ENCODE assay signal across 9 cellular contexts in genomic region chr3:14358426-14359211, GRCh38. TPM values are rescaled to one million over a fixed set of nuclear protein-coding genes. Genes with fewer than 3 reads are reported as not detected.
DNase-seq lines count a peak whose midpoint lies in the region; ATAC-seq and TF ChIP-seq lines count a peak whose summit lies in the region.
"Had no signal": no experiment of that assay in that cellular context is flagged by ENCODE, and none has a peak within 500 bp of the region (broad histone marks: within the 10 kb centered on the region; RNA-seq: fewer than 3 reads in every experiment).

No MANE protein-coding gene starts in this region.

- ATAC-seq in HG03280 (IDR thresholded peaks at IDR 0.05; ENCODE audit: unreplicated experiment) = no peak
- ATAC-seq: activated CD8-positive, alpha-beta memory T cell treated with anti-CD3 and anti-CD28 coated beads, Interleukin-2, amount 10 ng/mL, durations not matched to agents 7 days and 5 days had no signal

- no peak overlapping the region for H3K27ac Mint-ChIP-seq in activated naive CD4-positive, alpha-beta T cell treated with anti-CD3 and anti-CD28 coated beads for 36 hours
- H3K27ac Mint-ChIP-seq: activated CD8-positive, alpha-beta memory T cell treated with anti-CD3 and anti-CD28 coated beads, Interleukin-2, amount 10 ng/mL, durations not matched to agents 7 days and 5 days had no signal

- no peak for TF ChIP-seq POLR2A in testis (IDR thresholded peaks at IDR 0.05)

- CTCF ChIA-PET in activated naive CD4-positive, alpha-beta T cell treated with anti-CD3 and anti-CD28 coated beads for 36 hours (lab: Charles Lee) = interaction anchor here (0.6 kb wide), 1 partner anchor 110 kb away, joined by 3 read pairs; no protein-coding TSS in a partner anchor

- peak overlapping the region; percentile 65 for H3K27ac ChIP-seq in hepatocyte
- no peak overlapping the region for H3K27ac ChIP-seq in testis

- no peaks in the 10 kb centered on the region for H4K20me1 ChIP-seq in hepatocyte (ENCODE audit: insufficient read depth, poor library complexity, severe bottlenecking)

- H3K9me2 ChIP-seq in hepatocyte (replicated peaks; ENCODE audit: insufficient read depth) = no peaks in the 10 kb centered on the region

- TF ChIP-seq CTCF in astrocyte of the spinal cord (IDR thresholded peaks at IDR 0.05; ENCODE audit: low read depth, low read length) = no peak
- no peak for TF ChIP-seq CTCF in hepatocyte (IDR thresholded peaks at IDR 0.05; ENCODE audit: poor library complexity)
- TF ChIP-seq CTCF in testis (IDR thresholded peaks at IDR 0.05) = no peak

- H3K36me3 ChIP-seq in hepatocyte (replicated peaks; ENCODE audit: insufficient read depth, low read depth) (no peaks in the 10 kb centered on the region), testis (ENCODE audit: low read depth, missing control alignments) (no peaks in the 10 kb centered on the region)

- no peak overlapping the region for H2AFZ ChIP-seq in hepatocyte

- H3K4me3 ChIP-seq in astrocyte of the spinal cord (ENCODE audit: low read depth, low read length) = no peak overlapping the region
- no peak overlapping the region for H3K4me3 ChIP-seq in hepatocyte
- no peak overlapping the region for H3K4me3 ChIP-seq in testis

- no peaks in the 10 kb centered on the region for H3K36me3 Mint-ChIP-seq in activated naive CD4-positive, alpha-beta T cell treated with anti-CD3 and anti-CD28 coated beads for 36 hours (ENCODE audit: low read depth)
- H3K36me3 Mint-ChIP-seq: activated CD8-positive, alpha-beta memory T cell treated with anti-CD3 and anti-CD28 coated beads, Interleukin-2, amount 10 ng/mL, durations not matched to agents 7 days and 5 days had no signal

- no peak overlapping the region for H3K4me3 Mint-ChIP-seq in activated naive CD4-positive, alpha-beta T cell treated with anti-CD3 and anti-CD28 coated beads for 36 hours
- H3K4me3 Mint-ChIP-seq: activated CD8-positive, alpha-beta memory T cell treated with anti-CD3 and anti-CD28 coated beads, Interleukin-2, amount 10 ng/mL, durations not matched to agents 7 days and 5 days had no signal

- H3K27me3 Mint-ChIP-seq in activated naive CD4-positive, alpha-beta T cell treated with anti-CD3 and anti-CD28 coated beads for 36 hours (ENCODE audit: low read depth) = no peaks in the 10 kb centered on the region

- peak overlapping the region; percentile 10 for H3K4me2 ChIP-seq in hepatocyte

- 33% methylated on average over 26 of the region's 26 CpGs for WGBS in hepatocyte (ENCODE audit: low lambda C conversion rate, missing lambda C conversion rate)
- WGBS in testis, 2 donors = 63 to 64% methylated on average over 24 to 26 of the region's 26 CpGs

- DNase-seq in NCI-H1092 (lab: John Stamatoyannopoulos, UW) = peak; percentile 4
- DNase-seq in astrocyte of the spinal cord (ENCODE audit: low read depth, low spot score) = peak; percentile 42
- peak; percentile 88 for DNase-seq in hepatocyte (ENCODE audit: low spot score)
- DNase-seq in testis = peak; percentile 85
- DNase-seq in activated CD4-positive, alpha-beta T cell treated with anti-CD3 and anti-CD28 coated beads for 1 hour = no peak
- no peak for DNase-seq in HCEC 1CT
- DNase-seq in activated naive CD4-positive, alpha-beta T cell treated with anti-CD3 and anti-CD28 coated beads for 36 hours = no peak
- DNase-seq: activated CD8-positive, alpha-beta memory T cell treated with anti-CD3 and anti-CD28 coated beads, Interleukin-2, amount 10 ng/mL, durations not matched to agents 7 days and 5 days had no signal

- in situ Hi-C loops in astrocyte of the spinal cord (cut with HindIII; ENCODE audit: low sequenced_read_pairs) = no loop called here

- no peaks in the 10 kb centered on the region for H3K79me2 ChIP-seq in hepatocyte

- H3K4me1 Mint-ChIP-seq in activated naive CD4-positive, alpha-beta T cell treated with anti-CD3 and anti-CD28 coated beads for 36 hours (ENCODE audit: low read depth) = no peaks in the 10 kb centered on the region

- no peaks in the 10 kb centered on the region for H3K9me3 Mint-ChIP-seq in activated naive CD4-positive, alpha-beta T cell treated with anti-CD3 and anti-CD28 coated beads for 36 hours

- no peaks in the 10 kb centered on the region for H3K9me3 ChIP-seq in hepatocyte (ENCODE audit: low read depth)
- no peaks in the 10 kb centered on the region for H3K9me3 ChIP-seq in testis

- H3K4me1 ChIP-seq in hepatocyte (ENCODE audit: insufficient read depth) (peaks cover 17% of the 10 kb centered on the region), testis (no peaks in the 10 kb centered on the region)

- H3K27me3 ChIP-seq in hepatocyte (no peaks in the 10 kb centered on the region), testis (no peaks in the 10 kb centered on the region)

- intact Hi-C loops in testis (cut with DNase I; ENCODE audit: low total_unique reads) = no loop called here
- intact Hi-C loops in activated naive CD4-positive, alpha-beta T cell treated with anti-CD3 and anti-CD28 coated beads for 36 hours (cut with micrococcal nuclease) = no loop called here

RNA-seq across cellular contexts. Expression of gene SLC6A6, which starts 43.8 kb away (rescaled TPM):
- 57.1 and 58.9 TPM in 2 replicates for total RNA-seq in hepatocyte
- polyA plus RNA-seq in hepatocyte = 30.7 and 31.8 TPM in 2 replicates
- total RNA-seq in testis = 10 to 100 TPM; 13.7 to 14.9 TPM
- 9.7 TPM for polyA plus RNA-seq in testis (ENCODE audit: insufficient read depth, low read depth, low replicate concordance)
- total RNA-seq in activated naive CD4-positive, alpha-beta T cell treated with anti-CD3 and anti-CD28 coated beads for 36 hours = 10 to 100 TPM; 32.2 to 36.9 TPM

Comparison
In these comparisons a context has a peak if more than half of its experiments do, and no peak if none do; other contexts are left out.
1. DNase-seq: peak in NCI-H1092 (single experiment), astrocyte of the spinal cord (single experiment), hepatocyte (single experiment) and testis (single experiment); none in activated CD4-positive, alpha-beta T cell treated with anti-CD3 and anti-CD28 coated beads for 1 hour (single experiment), HCEC 1CT (single experiment) and activated naive CD4-positive, alpha-beta T cell treated with anti-CD3 and anti-CD28 coated beads for 36 hours (single experiment).